1 cellular context compared by ENCODE assay signal in genomic region chr5:174300118-174300940, GRCh38.
TF ChIP-seq lines count a peak whose summit lies in the region.

No MANE protein-coding gene starts in this region.

TF ChIP-seq in GM12878, 131 proteins besides CTCF, POLR2A, EP300 and RAD21 (continues in another document):
- TF ChIP-seq BCL3 (IDR thresholded peaks at IDR 0.05; ENCODE audit: borderline replicate concordance, insufficient read depth, low read depth, low read length, poor library complexity, severe bottlenecking) (no peak), SMAD5 (IDR thresholded peaks at IDR 0.05; ENCODE audit: low read depth) (no peak), RELA (IDR thresholded peaks at IDR 0.05; ENCODE audit: borderline replicate concordance, partially characterized antibody) (no peak), POLR2AphosphoS2 (IDR thresholded peaks at IDR 0.05; ENCODE audit: low read depth, low read length) (no peak), SKIL (IDR thresholded peaks at IDR 0.05; ENCODE audit: low read depth, poor library complexity, severe bottlenecking) (peak; percentile 74), IRF5 (IDR thresholded peaks at IDR 0.05; ENCODE audit: borderline replicate concordance) (no peak), RAD51 (IDR thresholded peaks at IDR 0.05) (peak; percentile 77), ATF7 (IDR thresholded peaks at IDR 0.05; ENCODE audit: low read depth) (peak; percentile 52), STAT1 (conservative IDR thresholded peaks at IDR 0.05) (no peak), PKNOX1 (IDR thresholded peaks at IDR 0.05) (peak; percentile 26; the same call in 1 of the 2 replicates), BHLHE40 (IDR thresholded peaks at IDR 0.05; ENCODE audit: borderline replicate concordance in 1 of 2, low read depth in 2 of 2, low read length in 1 of 2) (peak; percentile 59 to 86; a peak in 2 of 4 replicates), SUZ12 (IDR thresholded peaks at IDR 0.05; ENCODE audit: unreplicated experiment) (no peak), BMI1 (IDR thresholded peaks at IDR 0.05; ENCODE audit: borderline replicate concordance) (no peak), ZNF687 (IDR thresholded peaks at IDR 0.05) (no peak; the same call in none of the 2 replicates), CEBPZ (IDR thresholded peaks at IDR 0.05; ENCODE audit: low read depth, low read length) (no peak), STAT3 (IDR thresholded peaks at IDR 0.05; ENCODE audit: low read depth, low read length) (no peak), RELB (IDR thresholded peaks at IDR 0.05; ENCODE audit: low read depth) (peak; percentile 92), USF1 (IDR thresholded peaks at IDR 0.05; ENCODE audit: borderline replicate concordance, extremely low read length, insufficient read depth, low read depth, low read length) (no peak), NFXL1 (IDR thresholded peaks at IDR 0.05; ENCODE audit: borderline replicate concordance) (no peak), EED (IDR thresholded peaks at IDR 0.05; ENCODE audit: low read depth) (no peak), IRF4 (IDR thresholded peaks at IDR 0.05; ENCODE audit: low read depth, low read length) (0 out of 2 replicates have a peak, but pooled peaks have one; percentile 15), MTA2 (IDR thresholded peaks at IDR 0.05; ENCODE audit: low read depth) (peak; percentile 72), PAX5 (IDR thresholded peaks at IDR 0.05; ENCODE audit: borderline replicate concordance, low read depth, low read length) (peak; percentile 16; the same call in 1 of the 2 replicates), RUNX3 (IDR thresholded peaks at IDR 0.05; ENCODE audit: low read length) (peak; percentile 20; the same call in 1 of the 2 replicates), NR2F1 (conservative IDR thresholded peaks at IDR 0.05) (0 out of 2 replicates have a peak, but pooled peaks have one; percentile 42), POLR2AphosphoS5 (IDR thresholded peaks at IDR 0.05; ENCODE audit: low read length) (no peak), IKZF1 (conservative IDR thresholded peaks at IDR 0.05) (peak; percentile 60), USF2 (IDR thresholded peaks at IDR 0.05; ENCODE audit: borderline replicate concordance, low read depth, low read length) (no peak), REST (IDR thresholded peaks at IDR 0.05; ENCODE audit: low read depth, low read length) (no peak), CBX5 (IDR thresholded peaks at IDR 0.05; ENCODE audit: low read depth) (no peak), IKZF2 (IDR thresholded peaks at IDR 0.05) (peak in 1 of 2 experiments; percentile 49; a peak in 2 of 4 replicates), TBL1XR1 (IDR thresholded peaks at IDR 0.05; ENCODE audit: low read depth, low read length) (no peak), TCF7 (IDR thresholded peaks at IDR 0.05; ENCODE audit: borderline replicate concordance) (no peak)
